In genomic region chr1:14897997-14898645, GRCh38 we compare ENCODE assay signal across 15 cellular contexts.
DNase-seq lines count a peak whose midpoint lies in the region; ATAC-seq and TF ChIP-seq lines count a peak whose summit lies in the region.
"Had no signal": no experiment of that assay in that cellular context is flagged by ENCODE, and none has a peak within 500 bp of the region (broad histone marks: within the 10 kb centered on the region; RNA-seq: fewer than 3 reads in every experiment).

No MANE protein-coding gene starts in this region.

- TF ChIP-seq CTCF in A673 (conservative IDR thresholded peaks at IDR 0.05; ENCODE audit: low read depth, low read length) (no peak), glutamatergic neuron (IDR thresholded peaks at IDR 0.05; ENCODE audit: partially characterized antibody, unreplicated experiment) (no peak), mucosa of descending colon (IDR thresholded peaks at IDR 0.05) (no peak)

- no peak overlapping the region for H3K27ac ChIP-seq in A673 (ENCODE audit: low read depth, low read length, poor library complexity, severe bottlenecking)
- no peak overlapping the region for H3K27ac ChIP-seq in GM23248

- 80 to 84% methylated on average over 7 of the region's 7 CpGs for WGBS in GM23248 (ENCODE audit: low coverage in 1 of 2, low lambda C conversion rate in 2 of 2, missing lambda C conversion rate in 2 of 2), 2 experiments

- peaks cover 18% of the 10 kb centered on the region for H3K9me3 Mint-ChIP-seq in glutamatergic neuron (ENCODE audit: unreplicated experiment)
- peaks cover 0 to 5% of the 10 kb centered on the region in 2 donors for H3K9me3 Mint-ChIP-seq in activated naive CD4-positive, alpha-beta T cell treated with anti-CD3 and anti-CD28 coated beads, Interleukin-2, amount 50 U/mL, for 72 hours
- H3K9me3 Mint-ChIP-seq: CD4-positive, alpha-beta T cell; GM23338 had no signal

- no peak overlapping the region for H2AFZ ChIP-seq in GM23248
- H2AFZ ChIP-seq: GM23338 had no signal

- in situ Hi-C loops in GM23248 (cut with MboI), result no loop called here

- H3K9me2 ChIP-seq in GM23248 (ENCODE audit: insufficient read depth), result no peaks in the 10 kb centered on the region

- intact Hi-C loops in A673 (cut with micrococcal nuclease; ENCODE audit: unreplicated experiment) (no loop called here), mucosa of descending colon (cut with DNase I, micrococcal nuclease) (no loop called here)

- H3K36me3 ChIP-seq in A673 (ENCODE audit: insufficient read depth, low read length, poor library complexity, severe bottlenecking) (no peaks in the 10 kb centered on the region), GM23248 (ENCODE audit: low read depth) (no peaks in the 10 kb centered on the region), adipocyte (ENCODE audit: control insufficient read depth, insufficient read depth, low read length, severe bottlenecking) (no peaks in the 10 kb centered on the region), mucosa of descending colon (ENCODE audit: low read depth) (no peaks in the 10 kb centered on the region)

- DNase-seq in A673 (ENCODE audit: low spot score), result peak; percentile 25
- DNase-seq in GM23248, result peak; percentile 54
- peak; percentile 43 for DNase-seq in adipocyte (ENCODE audit: low read depth)
- DNase-seq in glutamatergic neuron, result no peak
- DNase-seq in mucosa of descending colon, result no peak
- DNase-seq in central memory CD4-positive, alpha-beta T cell, result no peak
- no peak for DNase-seq in activated naive CD4-positive, alpha-beta T cell treated with anti-CD3 and anti-CD28 coated beads, Interleukin-2, amount 50 U/mL, for 72 hours (ENCODE audit: low spot score in 2 of 2)
- DNase-seq: C1 segment of cervical spinal cord; Calu3; CD4-positive, alpha-beta T cell; DMS 273 treated with DMSO at 0.1 percent for 48 hours; H7 had no signal

- no peak overlapping the region for H3K9ac ChIP-seq in GM23248
- no peak overlapping the region for H3K9ac ChIP-seq in adipocyte (ENCODE audit: low read length)

- no TSS peak for BruUV-seq in A673 (replicated peaks; lab: Mats Ljungman, UMichigan)

- no peak for ATAC-seq in mucosa of descending colon
- ATAC-seq in HG02852 (IDR thresholded peaks at IDR 0.05; ENCODE audit: unreplicated experiment), result no peak
- ATAC-seq in activated naive CD4-positive, alpha-beta T cell treated with anti-CD3 and anti-CD28 coated beads, Interleukin-2, amount 50 U/mL, for 72 hours, result no peak
- ATAC-seq: GM23338 had no signal

- H3K27me3 ChIP-seq in A673 (replicated peaks; ENCODE audit: insufficient read depth, low read depth, low read length, poor library complexity) (no peaks in the 10 kb centered on the region), GM23248 (replicated peaks; ENCODE audit: insufficient read depth) (no peaks in the 10 kb centered on the region), adipocyte (replicated peaks; ENCODE audit: control insufficient read depth, insufficient read depth, low read length) (no peaks in the 10 kb centered on the region)

- no peak overlapping the region for H3K4me3 Mint-ChIP-seq in glutamatergic neuron (ENCODE audit: unreplicated experiment)
- H3K4me3 Mint-ChIP-seq: B cell; CD4-positive, alpha-beta T cell; GM23338 had no signal

- H3K9me3 ChIP-seq in A673 (ENCODE audit: low read depth, low read length, poor library complexity, severe bottlenecking) (no peaks in the 10 kb centered on the region), GM23248 (ENCODE audit: low read depth) (no peaks in the 10 kb centered on the region), adipocyte (ENCODE audit: control insufficient read depth, low read length) (no peaks in the 10 kb centered on the region), mucosa of descending colon (no peaks in the 10 kb centered on the region)

- no peaks in the 10 kb centered on the region for H3K36me3 Mint-ChIP-seq in glutamatergic neuron (ENCODE audit: unreplicated experiment)
- no peaks in the 10 kb centered on the region for H3K36me3 Mint-ChIP-seq in activated naive CD4-positive, alpha-beta T cell treated with anti-CD3 and anti-CD28 coated beads, Interleukin-2, amount 50 U/mL, for 72 hours

- no peak overlapping the region for H3K4me2 ChIP-seq in GM23248 (ENCODE audit: unreplicated experiment)
- H3K4me2 ChIP-seq: GM23338 had no signal

- CTCF ChIA-PET in A673 (lab: Charles Lee), result no interaction called here

- peaks cover 12% of the 10 kb centered on the region for H3K27me3 Mint-ChIP-seq in glutamatergic neuron (ENCODE audit: unreplicated experiment)

- peak overlapping the region; percentile 4 for H3K27ac Mint-ChIP-seq in glutamatergic neuron (ENCODE audit: unreplicated experiment)
- no peak overlapping the region for H3K27ac Mint-ChIP-seq in activated naive CD4-positive, alpha-beta T cell treated with anti-CD3 and anti-CD28 coated beads, Interleukin-2, amount 50 U/mL, for 72 hours
- H3K27ac Mint-ChIP-seq: B cell; CD4-positive, alpha-beta T cell; GM23338 had no signal

- no peaks in the 10 kb centered on the region for H4K20me1 ChIP-seq in GM23248 (ENCODE audit: insufficient read depth)

- H3K4me3 ChIP-seq in A673 (ENCODE audit: low read depth, low read length, poor library complexity, severe bottlenecking) (no peak overlapping the region), GM23248 (no peak overlapping the region), adipocyte (ENCODE audit: low read length) (no peak overlapping the region), mucosa of descending colon (no peak overlapping the region)
- H3K4me3 ChIP-seq: GM23338 had no signal

- H3K4me1 Mint-ChIP-seq in glutamatergic neuron (ENCODE audit: low read depth, unreplicated experiment), result peaks cover 31% of the 10 kb centered on the region
- H3K4me1 Mint-ChIP-seq: B cell had no signal

- no peaks in the 10 kb centered on the region for H3F3A ChIP-seq in GM23248 (ENCODE audit: insufficient read depth)

- peaks cover 16% of the 10 kb centered on the region for H3K4me1 ChIP-seq in A673 (ENCODE audit: insufficient read depth, low read length, poor library complexity, severe bottlenecking)
- no peaks in the 10 kb centered on the region for H3K4me1 ChIP-seq in GM23248 (ENCODE audit: insufficient read depth)
- peaks cover 14% of the 10 kb centered on the region for H3K4me1 ChIP-seq in adipocyte (ENCODE audit: control insufficient read depth, insufficient read depth, low read length)
- H3K4me1 ChIP-seq in mucosa of descending colon (ENCODE audit: low read depth), result no peaks in the 10 kb centered on the region

- POLR2A ChIA-PET in A673 (lab: Charles Lee; ENCODE audit: low non-redundant PET), result no interaction called here

- H3K79me2 ChIP-seq in GM23248 (ENCODE audit: insufficient read depth), result no peaks in the 10 kb centered on the region

Comparison
In these comparisons a context has a peak if more than half of its experiments do, and no peak if none do; other contexts are left out.
1. DNase-seq: peak in A673 (single experiment), GM23248 (single experiment) and adipocyte (single experiment); none in glutamatergic neuron (single experiment), mucosa of descending colon (0 of 3), central memory CD4-positive, alpha-beta T cell (single experiment) and activated naive CD4-positive, alpha-beta T cell treated with anti-CD3 and anti-CD28 coated beads, Interleukin-2, amount 50 U/mL, for 72 hours (0 of 2).